ENCODE assay signal across 27 cellular contexts in genomic region chr10:74337330-74338016, GRCh38.
DNase-seq lines count a peak whose midpoint lies in the region; ATAC-seq and TF ChIP-seq lines count a peak whose summit lies in the region.
"Had no signal": no experiment of that assay in that cellular context is flagged by ENCODE, and none has a peak within 500 bp of the region (broad histone marks: within the 10 kb centered on the region; RNA-seq: fewer than 3 reads in every experiment).

No MANE protein-coding gene starts in this region.

- H3K36me3 Mint-ChIP-seq in activated CD4-positive, alpha-beta T cell treated with anti-CD3 and anti-CD28 coated beads, Interleukin-2, amount 10 ng/mL, durations not matched to agents 24 days and 14 days (ENCODE audit: low read depth): peaks cover 13% of the 10 kb centered on the region

- peaks cover 38% of the 10 kb centered on the region for H3F3A ChIP-seq in SK-N-SH (replicated peaks; ENCODE audit: insufficient read depth)

- H3K79me2 ChIP-seq in SK-N-SH (ENCODE audit: insufficient read depth): peaks cover 29% of the 10 kb centered on the region

- POLR2A ChIA-PET in SK-N-SH (lab: Yijun Ruan, JAX): no interaction called here

- H4K20me1 ChIP-seq in SK-N-SH (ENCODE audit: insufficient read depth): no peaks in the 10 kb centered on the region

- TF ChIP-seq RAD21 in SK-N-SH (IDR thresholded peaks at IDR 0.05; ENCODE audit: low read length): no peak

- no peaks in the 10 kb centered on the region for H3K27me3 ChIP-seq in SK-N-SH (ENCODE audit: insufficient read depth)
- H3K27me3 ChIP-seq: ascending aorta, neutrophil, sigmoid colon, thyroid gland had no signal

- H3K4me3 ChIP-seq in SK-N-SH (ENCODE audit: low read depth in 2 of 2, low read length in 1 of 2): no peak overlapping the region
- H3K4me3 ChIP-seq: ascending aorta, GM12878, sigmoid colon, thyroid gland had no signal

- no peak overlapping the region for H3K27ac Mint-ChIP-seq in activated CD4-positive, alpha-beta T cell treated with anti-CD3 and anti-CD28 coated beads, Interleukin-2, amount 10 ng/mL, durations not matched to agents 24 days and 14 days
- H3K27ac Mint-ChIP-seq: activated CD4-positive, alpha-beta memory T cell treated with anti-CD3 and anti-CD28 coated beads for 36 hours; activated naive CD8-positive, alpha-beta T cell treated with anti-CD3 and anti-CD28 coated beads for 36 hours; progenitor cell of endocrine pancreas; stimulated activated naive CD8-positive, alpha-beta T cell treated with anti-CD3 and anti-CD28 coated beads, Interleukin-15, Interleukin-2, amounts not matched to agents 100 ng/mL and 50 ng/mL, for 24 hours had no signal

- no peak for TF ChIP-seq CTCF in SK-N-SH (IDR thresholded peaks at IDR 0.05)

- TF ChIP-seq EP300 in SK-N-SH (IDR thresholded peaks at IDR 0.05; ENCODE audit: borderline replicate concordance in 1 of 2, low read depth in 1 of 2, low read length in 1 of 2): peak; percentile 51 to 81; a peak in 2 of 4 replicates

- H3K27ac ChIP-seq in SK-N-SH (ENCODE audit: low read depth in 2 of 2, low read length in 1 of 2): peak overlapping the region; percentile 36 to 69; a peak in 3 of 4 replicates
- H3K27ac ChIP-seq: ascending aorta, KMS-11, neutrophil, sigmoid colon, thyroid gland had no signal

- H3K9me3 ChIP-seq in SK-N-SH: peaks cover 7% of the 10 kb centered on the region; the same call in 1 of the 2 replicates
- H3K9me3 ChIP-seq: ascending aorta, neutrophil, thyroid gland had no signal

- H3K4me2 ChIP-seq in SK-N-SH: peak overlapping the region; percentile 43; the same call in 1 of the 2 replicates
- H3K4me2 ChIP-seq: KMS-11 had no signal

- H3K9me2 ChIP-seq in SK-N-SH: no peaks in the 10 kb centered on the region

- DNase-seq in COLO829 (ENCODE audit: low spot score): peak; percentile 0
- DNase-seq in HT1080 (ENCODE audit: low read depth): peak; percentile 65
- DNase-seq in SK-N-SH: no peak
- DNase-seq in kidney tubule cell (ENCODE audit: low spot score): peak; percentile 43
- no peak for DNase-seq in GF-D8 (lab: John Stamatoyannopoulos, UW)
- no peak for DNase-seq in activated CD4-positive, alpha-beta T cell treated with anti-CD3 and anti-CD28 coated beads, Interleukin-2, amount 10 ng/mL, durations not matched to agents 24 days and 14 days
- DNase-seq: activated CD4-positive, alpha-beta memory T cell treated with anti-CD3 and anti-CD28 coated beads for 36 hours; activated effector memory CD4-positive, alpha-beta T cell treated with Interleukin-2 at 50 U/mL for 16 hours; activated naive CD8-positive, alpha-beta T cell treated with anti-CD3 and anti-CD28 coated beads for 36 hours; AML-193; CD8-positive, alpha-beta memory T cell; cerebellar nuclear complex; H7; head of caudate nucleus; NCI-H1694; NCI-H2171; NCI-H526 treated with DMSO at 0.1 percent for 48 hours; sigmoid colon; thyroid gland had no signal

- intact Hi-C loops in activated CD4-positive, alpha-beta T cell treated with anti-CD3 and anti-CD28 coated beads, Interleukin-2, amount 10 ng/mL, durations not matched to agents 24 days and 14 days (cut with micrococcal nuclease): no loop called here

- H3K36me3 ChIP-seq in SK-N-SH (replicated peaks in 1 of 2; ENCODE audit: control insufficient read depth in 1 of 2, insufficient read depth in 2 of 2, low read length in 1 of 2): peaks cover 0 to 25% of the 10 kb centered on the region in 2 experiments
- H3K36me3 ChIP-seq: ascending aorta, neutrophil, sigmoid colon, thyroid gland had no signal

- no peaks in the 10 kb centered on the region for H3K4me1 Mint-ChIP-seq in activated CD4-positive, alpha-beta T cell treated with anti-CD3 and anti-CD28 coated beads, Interleukin-2, amount 10 ng/mL, durations not matched to agents 24 days and 14 days

- no peak overlapping the region for H2AFZ ChIP-seq in SK-N-SH (ENCODE audit: low read depth)

- CTCF ChIA-PET in SK-N-SH (lab: Yijun Ruan, JAX): interaction anchor here (0.7 to 1.0 kb wide), 2 partner anchors 10 to 692 kb away, joined by 3 to 4 read pairs; no protein-coding TSS in a partner anchor

- H3K27me3 Mint-ChIP-seq in activated CD4-positive, alpha-beta T cell treated with anti-CD3 and anti-CD28 coated beads, Interleukin-2, amount 10 ng/mL, durations not matched to agents 24 days and 14 days: no peaks in the 10 kb centered on the region
- H3K27me3 Mint-ChIP-seq: activated CD4-positive, alpha-beta memory T cell treated with anti-CD3 and anti-CD28 coated beads for 36 hours; activated naive CD8-positive, alpha-beta T cell treated with anti-CD3 and anti-CD28 coated beads for 36 hours; CD8-positive, alpha-beta memory T cell; progenitor cell of endocrine pancreas; stimulated activated naive CD8-positive, alpha-beta T cell treated with anti-CD3 and anti-CD28 coated beads, Interleukin-15, Interleukin-2, amounts not matched to agents 100 ng/mL and 50 ng/mL, for 24 hours had no signal

- H3K4me1 ChIP-seq in SK-N-SH (ENCODE audit: control insufficient read depth in 1 of 2, insufficient read depth in 2 of 2, low read depth in 1 of 2, low read length in 1 of 2): peaks cover 6 to 9% of the 10 kb centered on the region in 2 experiments; a peak in 3 of 4 replicates
- H3K4me1 ChIP-seq: ascending aorta, thyroid gland had no signal

- no peak overlapping the region for H3K9ac ChIP-seq in SK-N-SH
- H3K9ac ChIP-seq: KMS-11 had no signal

- no peak overlapping the region for H3K4me3 Mint-ChIP-seq in activated CD4-positive, alpha-beta T cell treated with anti-CD3 and anti-CD28 coated beads, Interleukin-2, amount 10 ng/mL, durations not matched to agents 24 days and 14 days
- H3K4me3 Mint-ChIP-seq: activated CD4-positive, alpha-beta memory T cell treated with anti-CD3 and anti-CD28 coated beads for 36 hours; activated naive CD8-positive, alpha-beta T cell treated with anti-CD3 and anti-CD28 coated beads for 36 hours; CD8-positive, alpha-beta memory T cell; stimulated activated naive CD8-positive, alpha-beta T cell treated with anti-CD3 and anti-CD28 coated beads, Interleukin-15, Interleukin-2, amounts not matched to agents 100 ng/mL and 50 ng/mL, for 24 hours had no signal

- no peak for ATAC-seq in HG03460 (IDR thresholded peaks at IDR 0.05; ENCODE audit: unreplicated experiment)
- ATAC-seq in HG03439 (IDR thresholded peaks at IDR 0.05; ENCODE audit: unreplicated experiment): no peak
- ATAC-seq: GM12878 had no signal

- WGBS in SK-N-SH (ENCODE audit: low lambda C conversion rate): 57% methylated on average over 8 of the region's 8 CpGs

- H3K9me3 Mint-ChIP-seq in activated CD4-positive, alpha-beta T cell treated with anti-CD3 and anti-CD28 coated beads, Interleukin-2, amount 10 ng/mL, durations not matched to agents 24 days and 14 days: peaks cover 6% of the 10 kb centered on the region

TF ChIP-seq in SK-N-SH, 30 proteins besides CTCF, POLR2A, EP300 and RAD21 (continues in another document):
- TF ChIP-seq GABPA (IDR thresholded peaks at IDR 0.05; ENCODE audit: low read depth) (no peak), FOXM1 (IDR thresholded peaks at IDR 0.05; ENCODE audit: low read depth) (0 out of 2 replicates have a peak, but pooled peaks have one; percentile 61), MXI1 (IDR thresholded peaks at IDR 0.05; ENCODE audit: low read depth, low read length) (no peak), CHD2 (IDR thresholded peaks at IDR 0.05; ENCODE audit: low read length, partially characterized antibody) (no peak), USF1 (IDR thresholded peaks at IDR 0.05; ENCODE audit: borderline replicate concordance, low read depth) (no peak), JUND (IDR thresholded peaks at IDR 0.05) (peak; percentile 86), NFIC (IDR thresholded peaks at IDR 0.05; ENCODE audit: borderline replicate concordance) (peak; percentile 33; the same call in 1 of the 2 replicates), EZH2phosphoT487 (IDR thresholded peaks at IDR 0.05; ENCODE audit: borderline replicate concordance, low read depth) (no peak), RFX5 (IDR thresholded peaks at IDR 0.05; ENCODE audit: low read length) (no peak), MEF2A (IDR thresholded peaks at IDR 0.05; ENCODE audit: borderline replicate concordance, low read depth) (no peak), RCOR1 (IDR thresholded peaks at IDR 0.05; ENCODE audit: low read length) (no peak), FOSL2 (IDR thresholded peaks at IDR 0.05; ENCODE audit: borderline replicate concordance, low read depth) (peak; percentile 55; the same call in 1 of the 2 replicates), TEAD4 (IDR thresholded peaks at IDR 0.05; ENCODE audit: borderline replicate concordance, insufficient read depth) (peak; percentile 80), ELF1 (IDR thresholded peaks at IDR 0.05) (no peak)
- TF ChIP-seq, protein P1, sequence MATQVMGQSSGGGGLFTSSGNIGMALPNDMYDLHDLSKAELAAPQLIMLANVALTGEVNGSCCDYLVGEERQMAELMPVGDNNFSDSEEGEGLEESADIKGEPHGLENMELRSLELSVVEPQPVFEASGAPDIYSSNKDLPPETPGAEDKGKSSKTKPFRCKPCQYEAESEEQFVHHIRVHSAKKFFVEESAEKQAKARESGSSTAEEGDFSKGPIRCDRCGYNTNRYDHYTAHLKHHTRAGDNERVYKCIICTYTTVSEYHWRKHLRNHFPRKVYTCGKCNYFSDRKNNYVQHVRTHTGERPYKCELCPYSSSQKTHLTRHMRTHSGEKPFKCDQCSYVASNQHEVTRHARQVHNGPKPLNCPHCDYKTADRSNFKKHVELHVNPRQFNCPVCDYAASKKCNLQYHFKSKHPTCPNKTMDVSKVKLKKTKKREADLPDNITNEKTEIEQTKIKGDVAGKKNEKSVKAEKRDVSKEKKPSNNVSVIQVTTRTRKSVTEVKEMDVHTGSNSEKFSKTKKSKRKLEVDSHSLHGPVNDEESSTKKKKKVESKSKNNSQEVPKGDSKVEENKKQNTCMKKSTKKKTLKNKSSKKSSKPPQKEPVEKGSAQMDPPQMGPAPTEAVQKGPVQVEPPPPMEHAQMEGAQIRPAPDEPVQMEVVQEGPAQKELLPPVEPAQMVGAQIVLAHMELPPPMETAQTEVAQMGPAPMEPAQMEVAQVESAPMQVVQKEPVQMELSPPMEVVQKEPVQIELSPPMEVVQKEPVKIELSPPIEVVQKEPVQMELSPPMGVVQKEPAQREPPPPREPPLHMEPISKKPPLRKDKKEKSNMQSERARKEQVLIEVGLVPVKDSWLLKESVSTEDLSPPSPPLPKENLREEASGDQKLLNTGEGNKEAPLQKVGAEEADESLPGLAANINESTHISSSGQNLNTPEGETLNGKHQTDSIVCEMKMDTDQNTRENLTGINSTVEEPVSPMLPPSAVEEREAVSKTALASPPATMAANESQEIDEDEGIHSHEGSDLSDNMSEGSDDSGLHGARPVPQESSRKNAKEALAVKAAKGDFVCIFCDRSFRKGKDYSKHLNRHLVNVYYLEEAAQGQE (IDR thresholded peaks at IDR 0.05; ENCODE audit: low read depth, low read length): no peak

Comparison
In these comparisons a context has a peak if more than half of its experiments do, and no peak if none do; other contexts are left out.
1. DNase-seq: peak in COLO829 (single experiment), HT1080 (single experiment) and kidney tubule cell (single experiment); none in SK-N-SH (single experiment), GF-D8 (single experiment) and activated CD4-positive, alpha-beta T cell treated with anti-CD3 and anti-CD28 coated beads, Interleukin-2, amount 10 ng/mL, durations not matched to agents 24 days and 14 days (single experiment).